Comparison of ENCODE assay signal across 13 cellular contexts in genomic region chr6:12148317-12148801, GRCh38.
DNase-seq lines count a peak whose midpoint lies in the region; ATAC-seq and TF ChIP-seq lines count a peak whose summit lies in the region.
"Had no signal": no experiment of that assay in that cellular context is flagged by ENCODE, and none has a peak within 500 bp of the region (broad histone marks: within the 10 kb centered on the region; RNA-seq: fewer than 3 reads in every experiment).

No MANE protein-coding gene starts in this region.

- H3K4me1 ChIP-seq in breast epithelium (no peaks in the 10 kb centered on the region), Karpas-422 (ENCODE audit: low read length) (peaks cover 12% of the 10 kb centered on the region)
- H3K4me1 ChIP-seq: left ventricle myocardium inferior had no signal

- TF ChIP-seq CTCF in MCF 10A (IDR thresholded peaks at IDR 0.05; ENCODE audit: unreplicated experiment) (no peak), breast epithelium (IDR thresholded peaks at IDR 0.05) (no peak), activated B cell treated with CpG ODN at 0.5 μM for 24 hours (IDR thresholded peaks at IDR 0.05) (no peak), fibroblast of villous mesenchyme (IDR thresholded peaks at IDR 0.05; ENCODE audit: insufficient read depth, low read depth, low read length) (no peak)

- H3K36me3 ChIP-seq in breast epithelium (no peaks in the 10 kb centered on the region), Karpas-422 (ENCODE audit: insufficient read depth, low read length) (no peaks in the 10 kb centered on the region; the same call in 1 of the 2 replicates)
- H3K36me3 ChIP-seq: left ventricle myocardium inferior, pancreas had no signal

- intact Hi-C loops in MCF 10A (cut with micrococcal nuclease) (loop anchor here (5.0 kb wide), 1 partner anchor 561 kb away; no protein-coding TSS in a partner anchor), breast epithelium (cut with DNase I; ENCODE audit: low total_unique reads) (no loop called here), activated B cell treated with CpG ODN at 0.5 μM for 24 hours (cut with micrococcal nuclease) (no loop called here)

- POLR2A ChIA-PET in MCF 10A (lab: Yijun Ruan, JAX), result interaction anchor here (0.6 kb wide), 1 partner anchor 353 kb away, joined by 3 read pairs; no protein-coding TSS in a partner anchor
- POLR2A ChIA-PET in activated B cell treated with CpG ODN at 0.5 μM for 24 hours (lab: Charles Lee), result interaction anchor here (0.6 kb wide), 1 partner anchor 128 kb away, joined by 4 read pairs; no protein-coding TSS in a partner anchor

- ATAC-seq in activated B cell treated with CpG ODN at 0.5 μM for 24 hours (ENCODE audit: low read depth) (no peak), HG03159 (IDR thresholded peaks at IDR 0.05; ENCODE audit: unreplicated experiment) (no peak), GM21381 (IDR thresholded peaks at IDR 0.05; ENCODE audit: unreplicated experiment) (no peak)
- ATAC-seq: pancreas had no signal

- H3K4me1 Mint-ChIP-seq in MCF 10A (ENCODE audit: insufficient read depth, unreplicated experiment), result peaks cover 17% of the 10 kb centered on the region
- peaks cover 10% of the 10 kb centered on the region for H3K4me1 Mint-ChIP-seq in activated B cell treated with CpG ODN at 0.5 μM for 24 hours

- H3K27me3 Mint-ChIP-seq in MCF 10A (ENCODE audit: insufficient read depth, unreplicated experiment) (no peaks in the 10 kb centered on the region), activated B cell treated with CpG ODN at 0.5 μM for 24 hours (no peaks in the 10 kb centered on the region)
- H3K27me3 Mint-ChIP-seq: central memory CD8-positive, alpha-beta T cell had no signal

- no peaks in the 10 kb centered on the region for H3K9me2 ChIP-seq in Karpas-422 (replicated peaks; ENCODE audit: insufficient read depth, low read length)

- CTCF ChIA-PET in MCF 10A (lab: Yijun Ruan, JAX) (interaction anchor here (0.9 to 2.8 kb wide), 4 partner anchors 85 to 492 kb away, joined by 3 to 24 read pairs (median 4); partner anchors contain the start of gene EDN1), activated B cell treated with CpG ODN at 0.5 μM for 24 hours (lab: Charles Lee) (no interaction called here)

- H3K4me3 Mint-ChIP-seq in MCF 10A (ENCODE audit: unreplicated experiment), result no peak overlapping the region
- H3K4me3 Mint-ChIP-seq in activated B cell treated with CpG ODN at 0.5 μM for 24 hours, result no peak overlapping the region
- H3K4me3 Mint-ChIP-seq: central memory CD8-positive, alpha-beta T cell had no signal

- BruUV-seq in MCF 10A (replicated peaks; lab: Mats Ljungman, UMichigan), result no TSS peak

- DNase-seq in MCF 10A (ENCODE audit: unreplicated experiment) (peak; percentile 17), breast epithelium (ENCODE audit: low spot score in 2 of 2) (no peak), activated B cell treated with CpG ODN at 0.5 μM for 24 hours (no peak), fibroblast of villous mesenchyme (ENCODE audit: low read depth) (peak; percentile 63), Karpas-422 (no peak), NCI-H510A treated with DMSO at 0.1 percent for 48 hours (lab: John Stamatoyannopoulos, UW) (no peak)
- DNase-seq: AML-193, left ventricle myocardium inferior, pancreas, stomach had no signal

- no peak overlapping the region for H3K9ac ChIP-seq in Karpas-422 (ENCODE audit: low read length)

- H3K9me3 ChIP-seq in breast epithelium, result no peaks in the 10 kb centered on the region
- H3K9me3 ChIP-seq in Karpas-422 (ENCODE audit: low read length), result no peaks in the 10 kb centered on the region
- H3K9me3 ChIP-seq: left ventricle myocardium inferior, pancreas, stomach had no signal

- H3K27ac ChIP-seq in breast epithelium, result peak overlapping the region in 1 of 2 donors; percentile 43
- no peak overlapping the region for H3K27ac ChIP-seq in Karpas-422 (ENCODE audit: low read length)
- H3K27ac ChIP-seq: left ventricle myocardium inferior, pancreas, stomach had no signal

- no peak for TF ChIP-seq POLR2A in breast epithelium (IDR thresholded peaks at IDR 0.05)

- H4K20me1 ChIP-seq in Karpas-422 (ENCODE audit: insufficient read depth, low read depth, low read length), result no peaks in the 10 kb centered on the region

- H3K9me3 Mint-ChIP-seq in MCF 10A (ENCODE audit: unreplicated experiment), result no peaks in the 10 kb centered on the region
- no peaks in the 10 kb centered on the region for H3K9me3 Mint-ChIP-seq in activated B cell treated with CpG ODN at 0.5 μM for 24 hours
- H3K9me3 Mint-ChIP-seq: central memory CD8-positive, alpha-beta T cell had no signal

- H3K27me3 ChIP-seq in breast epithelium (no peaks in the 10 kb centered on the region), Karpas-422 (ENCODE audit: low read length) (no peaks in the 10 kb centered on the region)
- H3K27me3 ChIP-seq: pancreas, stomach had no signal

- peaks cover 6% of the 10 kb centered on the region for H3K36me3 Mint-ChIP-seq in MCF 10A (ENCODE audit: insufficient read depth, unreplicated experiment)
- peaks cover 46% of the 10 kb centered on the region for H3K36me3 Mint-ChIP-seq in activated B cell treated with CpG ODN at 0.5 μM for 24 hours (ENCODE audit: low read depth)

- peak overlapping the region; percentile 50 for H3K27ac Mint-ChIP-seq in MCF 10A (ENCODE audit: low read depth, unreplicated experiment)
- peak overlapping the region; percentile 25 for H3K27ac Mint-ChIP-seq in activated B cell treated with CpG ODN at 0.5 μM for 24 hours

- 0 out of 2 replicates have a peak, but pooled peaks cover 5% of the 10 kb centered on the region for H3K79me2 ChIP-seq in Karpas-422 (ENCODE audit: low read length)

- H2AFZ ChIP-seq in Karpas-422 (ENCODE audit: low read length), result no peak overlapping the region

- H3K4me3 ChIP-seq in breast epithelium, result no peak overlapping the region
- H3K4me3 ChIP-seq in fibroblast of villous mesenchyme (ENCODE audit: low read depth, low read length), result no peak overlapping the region
- H3K4me3 ChIP-seq in Karpas-422 (ENCODE audit: low read length), result no peak overlapping the region
- H3K4me3 ChIP-seq: left ventricle myocardium inferior, pancreas, stomach had no signal

- no peak overlapping the region for H3K4me2 ChIP-seq in Karpas-422 (ENCODE audit: low read depth, low read length, poor library complexity, severe bottlenecking)

Comparison
In these comparisons a context has a peak if more than half of its experiments do, and no peak if none do; other contexts are left out.
1. DNase-seq: peak in MCF 10A (single experiment) and fibroblast of villous mesenchyme (single experiment); none in breast epithelium (0 of 2), activated B cell treated with CpG ODN at 0.5 μM for 24 hours (single experiment), Karpas-422 (single experiment) and NCI-H510A treated with DMSO at 0.1 percent for 48 hours (single experiment).